ENCODE assay signal across 23 cellular contexts in the genomic region with DNA sequence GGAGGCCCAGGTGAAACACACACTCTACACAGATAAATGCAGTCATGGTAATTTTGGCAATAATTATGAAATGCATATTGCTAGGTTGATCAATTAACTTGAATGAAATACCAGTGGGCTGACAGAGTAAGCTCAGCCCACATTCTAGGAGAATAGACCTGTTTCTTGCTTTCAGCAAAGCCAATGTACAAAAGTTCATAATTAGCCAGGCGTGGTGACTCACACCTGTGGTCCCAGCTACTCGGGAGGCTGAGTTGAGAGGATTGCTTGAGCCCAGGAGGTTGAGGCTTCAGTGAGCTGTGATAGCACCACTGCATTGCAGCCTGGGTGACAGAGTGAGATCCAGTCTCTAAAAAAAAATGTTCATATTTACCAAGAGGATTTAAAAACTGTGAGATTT. TPM values are rescaled to one million over a fixed set of nuclear protein-coding genes. Genes with fewer than 3 reads are reported as not detected.
A peak's percentile ranks its signal among the peaks of the same experiment; 100 is the strongest.
DNase-seq lines count a peak whose midpoint lies in the region; ATAC-seq and TF ChIP-seq lines count a peak whose summit lies in the region.
"Had no signal": no experiment of that assay in that cellular context is flagged by ENCODE, and none has a peak within 500 bp of the region (broad histone marks: within the 10 kb centered on the region; RNA-seq: fewer than 3 reads in every experiment).

No MANE protein-coding gene starts in this region.

- no peak for TF ChIP-seq CTCF in activated B cell treated with CpG ODN at 0.5 μM for 24 hours (IDR thresholded peaks at IDR 0.05)
- no peak for TF ChIP-seq CTCF in CD4-positive, alpha-beta T cell (IDR thresholded peaks at IDR 0.05)

- no peak overlapping the region for H3K27ac ChIP-seq in CD4-positive, alpha-beta T cell (ENCODE audit: low read depth, low read length)
- H3K27ac ChIP-seq: HL-60 had no signal

- H3K36me3 Mint-ChIP-seq in activated naive CD4-positive, alpha-beta T cell treated with anti-CD3 and anti-CD28 coated beads for 36 hours (ENCODE audit: low read depth) = peaks cover 4% of the 10 kb centered on the region
- H3K36me3 Mint-ChIP-seq in activated B cell treated with CpG ODN at 0.5 μM for 24 hours (ENCODE audit: low read depth) = peaks cover 6% of the 10 kb centered on the region
- no peaks in the 10 kb centered on the region for H3K36me3 Mint-ChIP-seq in CD4-positive, alpha-beta T cell (ENCODE audit: low read depth)

- ATAC-seq in activated B cell treated with CpG ODN at 0.5 μM for 24 hours (ENCODE audit: low read depth) (no peak), HG02588 (IDR thresholded peaks at IDR 0.05; ENCODE audit: unreplicated experiment) (no peak)
- no peak for ATAC-seq in CD4-positive, alpha-beta T cell (ENCODE audit: poor library complexity)
- ATAC-seq: HepG2, K562 had no signal

- intact Hi-C loops in activated naive CD4-positive, alpha-beta T cell treated with anti-CD3 and anti-CD28 coated beads for 36 hours (cut with micrococcal nuclease) = loop anchor here (5.0 kb wide), 1 partner anchor 146 kb away; no protein-coding TSS in a partner anchor
- intact Hi-C loops in activated B cell treated with CpG ODN at 0.5 μM for 24 hours (cut with micrococcal nuclease) = no loop called here
- intact Hi-C loops in CD4-positive, alpha-beta T cell (cut with DNase I, micrococcal nuclease) = loop anchor here in 1 of 2 experiments (5.0 kb wide), 1 partner anchor 146 kb away; no protein-coding TSS in a partner anchor

- DNase-seq in activated naive CD4-positive, alpha-beta T cell treated with anti-CD3 and anti-CD28 coated beads for 36 hours = peak; percentile 34
- DNase-seq in activated naive CD4-positive, alpha-beta T cell (lab: John Stamatoyannopoulos, UW) = no peak
- DNase-seq in activated B cell treated with CpG ODN at 0.5 μM for 24 hours (no peak), kidney tubule cell (ENCODE audit: low spot score) (peak; percentile 48), medulla oblongata (ENCODE audit: extremely low spot score) (no peak)
- DNase-seq in CD4-positive, alpha-beta T cell = no peak
- DNase-seq: Calu3; CD8-positive, alpha-beta memory T cell; DMS153; GOT3; NCI-H1417; NCI-H187; NCI-H446 treated with DMSO at 0.1 percent for 48 hours; NCI-H526 treated with DMSO at 0.1 percent for 48 hours; RPMI8226; SHP77 treated with DMSO at 0.1 percent for 48 hours had no signal

- H3K27me3 Mint-ChIP-seq in activated naive CD4-positive, alpha-beta T cell treated with anti-CD3 and anti-CD28 coated beads for 36 hours (ENCODE audit: low read depth) = no peaks in the 10 kb centered on the region
- H3K27me3 Mint-ChIP-seq in activated B cell treated with CpG ODN at 0.5 μM for 24 hours = no peaks in the 10 kb centered on the region
- H3K27me3 Mint-ChIP-seq in CD4-positive, alpha-beta T cell = no peaks in the 10 kb centered on the region

- peaks cover 10% of the 10 kb centered on the region for H3K9me3 Mint-ChIP-seq in activated naive CD4-positive, alpha-beta T cell treated with anti-CD3 and anti-CD28 coated beads for 36 hours
- H3K9me3 Mint-ChIP-seq in activated B cell treated with CpG ODN at 0.5 μM for 24 hours = peaks cover 6% of the 10 kb centered on the region
- peaks cover 4% of the 10 kb centered on the region for H3K9me3 Mint-ChIP-seq in CD4-positive, alpha-beta T cell

- H3K4me3 Mint-ChIP-seq in activated naive CD4-positive, alpha-beta T cell treated with anti-CD3 and anti-CD28 coated beads for 36 hours = no peak overlapping the region
- no peak overlapping the region for H3K4me3 Mint-ChIP-seq in activated B cell treated with CpG ODN at 0.5 μM for 24 hours
- no peak overlapping the region for H3K4me3 Mint-ChIP-seq in CD4-positive, alpha-beta T cell

- H3K9me3 ChIP-seq in CD4-positive, alpha-beta T cell (ENCODE audit: control insufficient read depth, low read length) = peaks cover 4% of the 10 kb centered on the region

- CTCF ChIA-PET in activated naive CD4-positive, alpha-beta T cell treated with anti-CD3 and anti-CD28 coated beads for 36 hours (lab: Charles Lee) = interaction anchor here (1.2 kb wide), 1 partner anchor 27 kb away, joined by 3 read pairs; no protein-coding TSS in a partner anchor
- CTCF ChIA-PET in activated B cell treated with CpG ODN at 0.5 μM for 24 hours (lab: Charles Lee) = interaction anchor here (1.4 kb wide), 1 partner anchor 148 kb away, joined by 4 read pairs; no protein-coding TSS in a partner anchor
- CTCF ChIA-PET in CD4-positive, alpha-beta T cell (lab: Charles Lee) = interaction anchor here (1.4 kb wide), 1 partner anchor 18 kb away, joined by 3 read pairs; no protein-coding TSS in a partner anchor

- no peaks in the 10 kb centered on the region for H3K27me3 ChIP-seq in CD4-positive, alpha-beta T cell (ENCODE audit: control insufficient read depth, insufficient read depth, low read length)
- H3K27me3 ChIP-seq: BLaER1 treated with 17β-estradiol and CSF1 and Interleukin-3, amounts not matched to agents 10 nM and 100 nM; MG63 had no signal

- peak overlapping the region; percentile 84 for H3K27ac Mint-ChIP-seq in activated naive CD4-positive, alpha-beta T cell treated with anti-CD3 and anti-CD28 coated beads for 36 hours
- peak overlapping the region; percentile 96 for H3K27ac Mint-ChIP-seq in activated B cell treated with CpG ODN at 0.5 μM for 24 hours
- H3K27ac Mint-ChIP-seq in CD4-positive, alpha-beta T cell = no peak overlapping the region

- POLR2A ChIA-PET in activated B cell treated with CpG ODN at 0.5 μM for 24 hours (lab: Charles Lee) = interaction anchor here (5.3 kb wide), 1 partner anchor 16 kb away, joined by 45 read pairs; a partner anchor contains a TSS
- POLR2A ChIA-PET in CD4-positive, alpha-beta T cell (lab: Charles Lee) = no interaction called here

- peaks cover 40% of the 10 kb centered on the region for H3K4me1 Mint-ChIP-seq in activated naive CD4-positive, alpha-beta T cell treated with anti-CD3 and anti-CD28 coated beads for 36 hours (ENCODE audit: low read depth)
- peaks cover 46% of the 10 kb centered on the region for H3K4me1 Mint-ChIP-seq in activated B cell treated with CpG ODN at 0.5 μM for 24 hours
- peaks cover 32% of the 10 kb centered on the region for H3K4me1 Mint-ChIP-seq in CD4-positive, alpha-beta T cell (ENCODE audit: low read depth)

RNA-seq across cellular contexts. Expression of a gene that starts 15.7 kb away (rescaled TPM):
- 10 to 100 TPM; 35.9 to 36.6 TPM for total RNA-seq in activated naive CD4-positive, alpha-beta T cell treated with anti-CD3 and anti-CD28 coated beads for 36 hours
- total RNA-seq in activated B cell treated with CpG ODN at 0.5 μM for 24 hours = 88.0 and 92.7 TPM in 2 replicates
- total RNA-seq in CD4-positive, alpha-beta T cell = 10 to 100 TPM; 75.4 to 79.2 TPM
- total RNA-seq: Daoy had no signal

Comparison
In these comparisons a context has a peak if more than half of its experiments do, and no peak if none do; other contexts are left out.
1. DNase-seq: peak in activated naive CD4-positive, alpha-beta T cell treated with anti-CD3 and anti-CD28 coated beads for 36 hours (single experiment) and kidney tubule cell (single experiment); none in activated naive CD4-positive, alpha-beta T cell (0 of 4), activated B cell treated with CpG ODN at 0.5 μM for 24 hours (single experiment), CD4-positive, alpha-beta T cell (0 of 10) and medulla oblongata (single experiment).